2 cellular contexts compared by ENCODE assay signal in genomic region chr3:14127106-14127505, GRCh38.
TF ChIP-seq lines count a peak whose summit lies in the region.

No MANE protein-coding gene starts in this region.

TF ChIP-seq in GM23338, 12 proteins besides CTCF, POLR2A, EP300 and RAD21:
- TF ChIP-seq ZNF331 (CRISPR knock-in tag; IDR thresholded peaks at IDR 0.05; ENCODE audit: low read depth) (no peak), EZH2 (IDR thresholded peaks at IDR 0.05; ENCODE audit: low read depth, unreplicated experiment) (no peak), REST (IDR thresholded peaks at IDR 0.05; ENCODE audit: unreplicated experiment) (no peak), ZNF114 (CRISPR knock-in tag; IDR thresholded peaks at IDR 0.05) (no peak), STAT1 (IDR thresholded peaks at IDR 0.05; ENCODE audit: unreplicated experiment) (no peak), JUNB (IDR thresholded peaks at IDR 0.05; ENCODE audit: unreplicated experiment) (no peak), CREB1 (CRISPR knock-in tag; IDR thresholded peaks at IDR 0.05; ENCODE audit: low read depth) (no peak), ETS1 (IDR thresholded peaks at IDR 0.05) (no peak), ZNF462 (CRISPR knock-in tag; IDR thresholded peaks at IDR 0.05) (no peak), NANOG (IDR thresholded peaks at IDR 0.05; ENCODE audit: borderline replicate concordance) (no peak), EZH2phosphoT487 (IDR thresholded peaks at IDR 0.05; ENCODE audit: unreplicated experiment) (no peak), POLR2AphosphoS5 (IDR thresholded peaks at IDR 0.05; ENCODE audit: low read depth) (no peak)

TF ChIP-seq in HepG2, 621 proteins besides CTCF, POLR2A, EP300 and RAD21:
- TF ChIP-seq ZFP36 (IDR thresholded peaks at IDR 0.05; ENCODE audit: borderline replicate concordance, low read depth, low read length, partially characterized antibody) = no peak
- TF ChIP-seq KAT7 (CRISPR knock-in tag; IDR thresholded peaks at IDR 0.05; ENCODE audit: borderline replicate concordance) = no peak
- no peak for TF ChIP-seq ZNF431 (CRISPR knock-in tag; IDR thresholded peaks at IDR 0.05; ENCODE audit: borderline replicate concordance, low read depth)
- no peak for TF ChIP-seq SP5 (CRISPR knock-in tag; IDR thresholded peaks at IDR 0.05; ENCODE audit: borderline replicate concordance, low read depth)
- no peak for TF ChIP-seq ZNF878 (CRISPR knock-in tag; IDR thresholded peaks at IDR 0.05)
- no peak for TF ChIP-seq E2F5 (CRISPR knock-in tag; conservative IDR thresholded peaks at IDR 0.05)
- TF ChIP-seq NFE2 (CRISPR knock-in tag; IDR thresholded peaks at IDR 0.05) = no peak
- no peak for TF ChIP-seq MTF1 (CRISPR knock-in tag; IDR thresholded peaks at IDR 0.05)
- TF ChIP-seq ZSCAN12 (CRISPR knock-in tag; IDR thresholded peaks at IDR 0.05) = no peak
- no peak for TF ChIP-seq CCDC6 (CRISPR knock-in tag; IDR thresholded peaks at IDR 0.05)
- TF ChIP-seq ZHX1 (CRISPR knock-in tag; IDR thresholded peaks at IDR 0.05; ENCODE audit: low read depth) = no peak
